ENCODE assay signal across 2 cellular contexts in genomic region chr10:52746169-52746568, GRCh38.
TF ChIP-seq lines count a peak whose summit lies in the region.

No MANE protein-coding gene starts in this region.

TF ChIP-seq in SK-N-SH treated with all-trans-retinoic acid at 6 μM for 48 hours, 23 proteins besides CTCF, POLR2A, EP300 and RAD21 (continued from another document):
- TF ChIP-seq CREB5 (CRISPR knock-in tag; IDR thresholded peaks at IDR 0.05; ENCODE audit: low read depth) (no peak), CSRNP3 (CRISPR knock-in tag; IDR thresholded peaks at IDR 0.05) (no peak), TCF4 (CRISPR knock-in tag; IDR thresholded peaks at IDR 0.05; ENCODE audit: borderline replicate concordance) (no peak), OSR1 (CRISPR knock-in tag; IDR thresholded peaks at IDR 0.05) (no peak), TSHZ2 (CRISPR knock-in tag; IDR thresholded peaks at IDR 0.05) (no peak), TOX (CRISPR knock-in tag; IDR thresholded peaks at IDR 0.05; ENCODE audit: borderline replicate concordance) (no peak), ZC3H10 (CRISPR knock-in tag; IDR thresholded peaks at IDR 0.05) (no peak), SNAI2 (CRISPR knock-in tag; IDR thresholded peaks at IDR 0.05) (no peak), ARNTL (CRISPR knock-in tag; IDR thresholded peaks at IDR 0.05; ENCODE audit: borderline replicate concordance, low read depth) (no peak), ZFP3 (CRISPR knock-in tag; IDR thresholded peaks at IDR 0.05) (no peak), RARB (CRISPR knock-in tag; IDR thresholded peaks at IDR 0.05) (no peak), PATZ1 (CRISPR knock-in tag; IDR thresholded peaks at IDR 0.05; ENCODE audit: borderline replicate concordance) (no peak), ESRRG (CRISPR knock-in tag; IDR thresholded peaks at IDR 0.05) (no peak), CSDC2 (CRISPR knock-in tag; IDR thresholded peaks at IDR 0.05) (no peak)

TF ChIP-seq in SK-N-SH, 30 proteins besides CTCF, POLR2A, EP300 and RAD21 (continued from another document):
- TF ChIP-seq REST (IDR thresholded peaks at IDR 0.05; ENCODE audit: low read depth, low read length) (no peak), POLR2AphosphoS5 (IDR thresholded peaks at IDR 0.05; ENCODE audit: low read depth, low read length) (no peak)
